Comparison of ENCODE assay signal across 8 cellular contexts in genomic region chrX:118727686-118728339, GRCh38. TPM values are rescaled to one million over a fixed set of nuclear protein-coding genes. Genes with fewer than 3 reads are reported as not detected.
DNase-seq lines count a peak whose midpoint lies in the region; ATAC-seq and TF ChIP-seq lines count a peak whose summit lies in the region.

No MANE protein-coding gene starts in this region.

- intact Hi-C loops in dendritic cell treated with granulocyte-macrophage colony-stimulating factor and Interleukin-4, amounts not matched to agents 40 ng/mL and 50 ng/mL, for 4 days (cut with micrococcal nuclease), result no loop called here
- intact Hi-C loops in transverse colon (cut with DNase I; ENCODE audit: low total_unique reads), result no loop called here

- H3K4me1 ChIP-seq in transverse colon, result peaks cover 7 to 49% (median 17%) of the 10 kb centered on the region in 4 donors

- TF ChIP-seq CTCF in 22Rv1 (IDR thresholded peaks at IDR 0.05), result no peak
- no peak for TF ChIP-seq CTCF in NB4 (IDR thresholded peaks at IDR 0.05; ENCODE audit: low read depth, low read length)
- TF ChIP-seq CTCF in transverse colon (IDR thresholded peaks at IDR 0.05), result no peak

- DNase-seq in NB4 (ENCODE audit: low read depth) (peak; percentile 38), lung microvascular endothelial cell (ENCODE audit: low read depth in 2 of 2) (peak; percentile 46 to 63), transverse colon (peak; percentile 46), hepatic stellate cell (ENCODE audit: low spot score) (no peak)

- no peaks in the 10 kb centered on the region for H3K27me3 Mint-ChIP-seq in dendritic cell treated with granulocyte-macrophage colony-stimulating factor and Interleukin-4, amounts not matched to agents 40 ng/mL and 50 ng/mL, for 4 days

- H3K4me3 ChIP-seq in NB4 (ENCODE audit: low read depth, low read length) (peak overlapping the region; percentile 48), transverse colon (peak overlapping the region; percentile 67 to 94 (median 82))

- TF ChIP-seq EP300 in transverse colon (IDR thresholded peaks at IDR 0.05; ENCODE audit: low read depth), result no peak

- H3K36me3 ChIP-seq in transverse colon, result no peaks in the 10 kb centered on the region

- ATAC-seq in GM18498 (IDR thresholded peaks at IDR 0.05; ENCODE audit: unreplicated experiment) (peak; percentile 31), GM21423 (IDR thresholded peaks at IDR 0.05; ENCODE audit: unreplicated experiment) (no peak)

- TF ChIP-seq POLR2A in NB4 (IDR thresholded peaks at IDR 0.05; ENCODE audit: extremely low read depth, insufficient read length) (no peak), transverse colon (IDR thresholded peaks at IDR 0.05) (peak; percentile 41)

- H3K27ac ChIP-seq in 22Rv1 (peak overlapping the region; percentile 77), transverse colon (peak overlapping the region; percentile 95 to 99 (median 96))

- H3K4me3 Mint-ChIP-seq in dendritic cell treated with granulocyte-macrophage colony-stimulating factor and Interleukin-4, amounts not matched to agents 40 ng/mL and 50 ng/mL, for 4 days, result peak overlapping the region; percentile 80

- in situ Hi-C loops in transverse colon (cut with MboI; ENCODE audit: low pct_ligation_motif_present in 1 of 4, low pct_unique_long_range_greater_than_20kb in 1 of 4, low sequenced_read_pairs in 3 of 4), result no loop called here

- no peaks in the 10 kb centered on the region for H3K9me3 Mint-ChIP-seq in dendritic cell treated with granulocyte-macrophage colony-stimulating factor and Interleukin-4, amounts not matched to agents 40 ng/mL and 50 ng/mL, for 4 days

- WGBS in transverse colon (ENCODE audit: low coverage in 1 of 2), 2 donors, result 43% methylated on average over 68 of the region's 73 CpGs; no CpG with 5 or more reads in 1 of the 2 donors

- H3K9me3 ChIP-seq in transverse colon, result no peaks in the 10 kb centered on the region

- peaks cover 11% of the 10 kb centered on the region for H3K36me3 Mint-ChIP-seq in dendritic cell treated with granulocyte-macrophage colony-stimulating factor and Interleukin-4, amounts not matched to agents 40 ng/mL and 50 ng/mL, for 4 days (ENCODE audit: low read depth)

- H3K27ac Mint-ChIP-seq in dendritic cell treated with granulocyte-macrophage colony-stimulating factor and Interleukin-4, amounts not matched to agents 40 ng/mL and 50 ng/mL, for 4 days, result peak overlapping the region; percentile 90

- H3K4me1 Mint-ChIP-seq in dendritic cell treated with granulocyte-macrophage colony-stimulating factor and Interleukin-4, amounts not matched to agents 40 ng/mL and 50 ng/mL, for 4 days (ENCODE audit: low read depth), result peaks cover 73% of the 10 kb centered on the region

- no peaks in the 10 kb centered on the region for H3K27me3 ChIP-seq in transverse colon

RNA-seq across cellular contexts. Expression of gene IL13RA1, which starts 0.4 kb away (rescaled TPM):
- 44.9 and 53.6 TPM in 2 replicates for total RNA-seq in lung microvascular endothelial cell
- total RNA-seq in transverse colon, result 10 to 100 TPM; 13.9 to 89.6 (median 70.2) TPM
